10 cellular contexts compared by ENCODE assay signal in the genomic region with DNA sequence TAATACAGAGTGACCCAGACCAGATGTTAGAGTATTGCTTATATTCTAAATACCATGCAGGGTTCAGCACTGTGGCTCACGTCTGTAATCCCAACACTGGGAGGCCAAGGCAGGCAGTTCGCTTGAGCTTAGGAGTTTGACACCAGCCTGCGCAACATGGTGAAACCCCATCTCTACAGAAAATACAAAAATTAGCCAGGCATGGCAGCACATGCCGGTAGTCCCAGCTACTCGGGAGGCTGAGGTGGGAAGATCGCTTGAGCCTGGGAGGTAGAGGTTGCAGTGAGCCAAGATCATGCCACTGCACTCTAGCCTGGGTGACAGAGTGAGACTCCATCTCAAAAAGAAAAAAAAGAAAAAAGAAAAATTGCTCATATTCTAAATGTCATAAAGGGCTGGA. TPM values are rescaled to one million over a fixed set of nuclear protein-coding genes. Genes with fewer than 3 reads are reported as not detected.
DNase-seq lines count a peak whose midpoint lies in the region; ATAC-seq and TF ChIP-seq lines count a peak whose summit lies in the region.
"Not testable (repeated sequence)": the region's sequence is repeated elsewhere in the genome, so short reads cannot be mapped to it uniquely, and the experiment has no call there.
"Had no signal": no experiment of that assay in that cellular context is flagged by ENCODE, and none has a peak within 500 bp of the region (broad histone marks: within the 10 kb centered on the region; RNA-seq: fewer than 3 reads in every experiment).

No MANE protein-coding gene starts in this region.

- H3K4me1 ChIP-seq in gastroesophageal sphincter: peaks cover 0 to 63% (median 0%) of the 10 kb centered on the region in 3 donors
- H3K4me1 ChIP-seq in ovary (ENCODE audit: insufficient read depth); aorta (ENCODE audit: control insufficient read depth in 1 of 2, insufficient read depth in 2 of 2, low read length in 2 of 2): not testable (repeated sequence)
- H3K4me1 ChIP-seq in stomach: peaks cover 0 to 28% (median 9%) of the 10 kb centered on the region in 4 donors
- peaks cover 0 to 73% (median 31%) of the 10 kb centered on the region in 4 donors for H3K4me1 ChIP-seq in tibial artery

- 21 to 30% methylated on average over 3 to 4 of the region's 6 CpGs for WGBS in gastroesophageal sphincter (ENCODE audit: low coverage in 1 of 2), 2 donors
- WGBS in ovary, 3 donors: 76 to 89% (median 81%) methylated on average over 6 of the region's 6 CpGs
- 76 to 92% (median 89%) methylated on average over 6 of the region's 6 CpGs for WGBS in stomach, 5 donors
- WGBS in aorta, 2 donors: 16 to 20% methylated on average over 6 of the region's 6 CpGs

- not testable (repeated sequence) for H3K9me3 ChIP-seq in gastroesophageal sphincter; ovary; stomach; tibial artery; aorta (ENCODE audit: control insufficient read depth, low read length)

- H3K36me3 ChIP-seq in gastroesophageal sphincter: peaks cover 0 to 49% of the 10 kb centered on the region in 2 donors
- H3K36me3 ChIP-seq in ovary; stomach; aorta (ENCODE audit: control insufficient read depth in 1 of 2, insufficient read depth in 2 of 2, low read length in 1 of 2): not testable (repeated sequence)
- peaks cover 5 to 35% (median 11%) of the 10 kb centered on the region in 3 donors for H3K36me3 ChIP-seq in tibial artery

- H3K27me3 ChIP-seq in gastroesophageal sphincter; ovary; stomach; tibial artery; aorta (ENCODE audit: control insufficient read depth in 1 of 2, insufficient read depth in 2 of 2, low read length in 1 of 2): not testable (repeated sequence)

- peak overlapping the region; percentile 87 to 88 for H3K27ac ChIP-seq in coronary artery
- peak overlapping the region; percentile 74 to 97 (median 94) for H3K27ac ChIP-seq in gastroesophageal sphincter
- not testable (repeated sequence) for H3K27ac ChIP-seq in ovary
- H3K27ac ChIP-seq in stomach: peak overlapping the region in 3 of 5 donors; percentile 43 to 90 (median 86)
- peak overlapping the region; percentile 89 to 97 for H3K27ac ChIP-seq in tibial artery
- peak overlapping the region in 1 of 2 donors; percentile 72 for H3K27ac ChIP-seq in aorta (ENCODE audit: low read depth in 1 of 2, low read length in 2 of 2)

- not testable (repeated sequence) for ATAC-seq in gastroesophageal sphincter; aorta (ENCODE audit: low FRiP score)

- not testable (repeated sequence) for DNase-seq in coronary artery (ENCODE audit: low spot score); ovary; stomach; tibial artery; aorta

- H3K4me3 ChIP-seq in coronary artery (peak overlapping the region; percentile 76), gastroesophageal sphincter (peak overlapping the region; percentile 54 to 70), ovary (peak overlapping the region; percentile 8), stomach (peak overlapping the region; percentile 8 to 51 (median 23)), tibial artery (peak overlapping the region; percentile 61 to 74), aorta (ENCODE audit: low read length in 2 of 2) (peak overlapping the region; percentile 15 to 28)

- not testable (repeated sequence) for TF ChIP-seq EP300 in gastroesophageal sphincter (IDR thresholded peaks at IDR 0.05); ovary (IDR thresholded peaks at IDR 0.05); stomach (IDR thresholded peaks at IDR 0.05)

- TF ChIP-seq CTCF in coronary artery (IDR thresholded peaks at IDR 0.05); gastroesophageal sphincter (IDR thresholded peaks at IDR 0.05); ovary (IDR thresholded peaks at IDR 0.05); stomach (IDR thresholded peaks at IDR 0.05); tibial artery (IDR thresholded peaks at IDR 0.05): not testable (repeated sequence)

- not testable (repeated sequence) for TF ChIP-seq POLR2A in gastroesophageal sphincter (IDR thresholded peaks at IDR 0.05); ovary (IDR thresholded peaks at IDR 0.05); stomach (IDR thresholded peaks at IDR 0.05)

- intact Hi-C loops in ovary (cut with DNase I); stomach (cut with DNase I; ENCODE audit: low total_unique reads); tibial artery (cut with DNase I; ENCODE audit: low total_unique reads): not testable (repeated sequence)
- intact Hi-C loops in aorta (cut with DNase I): loop anchor here in 1 of 2 donors (5.0 to 10.0 kb wide), 3 partner anchors 58 to 234 kb away; no protein-coding TSS in a partner anchor

RNA-seq across cellular contexts. Expression of gene MYH11, which starts 6.3 kb away (rescaled TPM):
- total RNA-seq in gastroesophageal sphincter (over 10,000 TPM in 3 of 4 donors, 1,000 to 10,000 TPM in 1; 7,231 to 23,237 (median 11,307) TPM), ovary (100 to 1,000 TPM in 4 of 7 donors, 10 to 100 TPM in 3; 50.9 to 886 (median 263) TPM), stomach (1,000 to 10,000 TPM in 4 of 5 donors, 100 to 1,000 TPM in 1; 496 to 3,048 (median 1,297) TPM), aorta (1,000 to 10,000 TPM; 1,606 to 2,053 TPM)
- polyA plus RNA-seq in ovary (1,000 to 10,000 TPM in 1 of 2 donors, 100 to 1,000 TPM in 1; 237 to 2,765 TPM), stomach (100 to 1,000 TPM in 1 of 3 donors, 10 to 100 TPM in 2; 33.8 to 494 (median 44.0) TPM), aorta (100 to 1,000 TPM; 631 to 732 TPM)
- total RNA-seq: CD4-positive, alpha-beta T cell; CD8-positive, alpha-beta memory T cell; GM23248; H7 had no signal

RNA-seq across cellular contexts. Expression of gene CEP20, which starts 37.8 kb away (rescaled TPM):
- total RNA-seq in gastroesophageal sphincter: 10 to 100 TPM; 34.1 to 66.9 (median 49.6) TPM
- total RNA-seq in ovary: 10 to 100 TPM; 23.4 to 41.3 (median 30.9) TPM
- 10 to 100 TPM; 26.8 to 44.4 TPM for polyA plus RNA-seq in ovary
- 10 to 100 TPM in 2 of 5 donors, 1 to 10 TPM in 3; 7.0 to 40.0 (median 8.2) TPM for total RNA-seq in stomach
- polyA plus RNA-seq in stomach: 10 to 100 TPM; 22.2 to 38.3 (median 24.0) TPM
- 10 to 100 TPM; 21.3 to 26.2 TPM for total RNA-seq in aorta
- 10 to 100 TPM; 23.1 to 26.8 TPM for polyA plus RNA-seq in aorta

Comparison
In these comparisons a context has a peak if more than half of its experiments do, and no peak if none do; other contexts are left out.
1. H3K4me3 ChIP-seq: peak in every context shown above with its lines; median percentile 76 in coronary artery; 68 in tibial artery; 62 in gastroesophageal sphincter; 23 in stomach; 22 in aorta; 8 in ovary.